In genomic region chr22:30386608-30386959, GRCh38 we compare ENCODE assay signal across 1 cellular context.
TF ChIP-seq lines count a peak whose summit lies in the region.

No MANE protein-coding gene starts in this region.

TF ChIP-seq in K562, 482 proteins besides CTCF, POLR2A, EP300 and RAD21:
- no peak for TF ChIP-seq YBX1 (IDR thresholded peaks at IDR 0.05)
- no peak for TF ChIP-seq HDAC3 (IDR thresholded peaks at IDR 0.05; ENCODE audit: borderline replicate concordance, partially characterized antibody)
- TF ChIP-seq ZNF134 (CRISPR knock-in tag; conservative IDR thresholded peaks at IDR 0.05), result no peak
- no peak for TF ChIP-seq SREBF1 (IDR thresholded peaks at IDR 0.05; ENCODE audit: borderline replicate concordance, low read depth, low read length)
- no peak for TF ChIP-seq TFAP4 (CRISPR knock-in tag; IDR thresholded peaks at IDR 0.05; ENCODE audit: borderline replicate concordance)
- TF ChIP-seq SP2 (IDR thresholded peaks at IDR 0.05; ENCODE audit: extremely low read depth, low read depth, low read length, poor library complexity, severe bottlenecking), result no peak
- TF ChIP-seq ZNF121 (CRISPR knock-in tag; conservative IDR thresholded peaks at IDR 0.05), result no peak
- no peak for TF ChIP-seq ZKSCAN1 (IDR thresholded peaks at IDR 0.05; ENCODE audit: low read depth, low read length)
